Comparison of ENCODE assay signal across 25 cellular contexts in the genomic region with DNA sequence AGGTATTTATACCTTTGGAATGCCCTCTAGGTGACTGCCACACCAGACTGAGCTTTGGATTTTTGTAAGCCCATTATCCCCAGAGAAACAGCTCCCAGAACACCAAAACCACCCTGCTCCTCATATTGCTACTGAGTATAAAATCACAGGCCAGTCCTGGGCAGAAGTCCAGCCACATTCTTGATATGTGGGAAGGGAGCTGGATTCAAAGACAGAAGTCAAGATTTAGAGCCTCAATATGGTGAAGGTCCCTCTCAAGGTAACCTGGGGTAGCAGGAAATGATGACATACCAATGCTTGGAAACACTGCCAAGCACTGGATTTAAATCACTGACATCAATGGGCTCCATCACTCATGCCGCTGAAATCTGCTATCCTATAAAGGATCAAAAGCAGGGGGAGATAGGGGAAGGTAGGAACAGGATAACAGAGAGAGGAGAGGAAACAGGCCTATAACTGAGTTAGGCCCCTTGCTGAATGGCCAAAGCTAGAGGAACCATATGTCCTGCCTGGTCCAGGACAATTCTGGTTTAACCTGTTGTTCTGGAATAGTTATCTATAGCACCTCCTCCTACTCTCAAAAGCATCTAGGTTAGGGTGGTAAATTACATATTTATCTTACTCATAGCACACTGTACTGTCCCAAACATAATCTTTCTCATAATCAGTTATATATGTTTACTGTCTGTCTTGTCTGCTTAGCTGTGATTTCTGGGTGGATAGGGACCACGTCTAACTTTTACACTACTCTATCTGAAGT.
DNase-seq lines count a peak whose midpoint lies in the region; ATAC-seq, FAIRE-seq and TF ChIP-seq lines count a peak whose summit lies in the region.
"Had no signal": no experiment of that assay in that cellular context is flagged by ENCODE, and none has a peak within 500 bp of the region (broad histone marks: within the 10 kb centered on the region; RNA-seq: fewer than 3 reads in every experiment).

No MANE protein-coding gene starts in this region.

- H3K4me2 ChIP-seq in astrocyte (ENCODE audit: low read length) (no peak overlapping the region), mesendoderm (ENCODE audit: low read length) (no peak overlapping the region)
- H3K4me2 ChIP-seq: BLaER1 had no signal

- H2BK120ac ChIP-seq in mesendoderm (ENCODE audit: low read depth, low read length) = no peak overlapping the region

- peak overlapping the region; percentile 5 for H3K4me3 Mint-ChIP-seq in astrocyte (ENCODE audit: unreplicated experiment)
- H3K4me3 Mint-ChIP-seq: activated naive CD4-positive, alpha-beta T cell treated with anti-CD3 and anti-CD28 coated beads, Interleukin-2, amount 50 U/mL, for 24 hours; activated T-helper 1 cell treated with anti-CD3 and anti-CD28 coated beads, Interleukin-12 subunit alpha, Interleukin-12 subunit beta, Interleukin-2, Interleukin-4 antibody, amounts not matched to agents 30 ng/mL and 10 ng/mL and 1 ng/mL, durations not matched to agents 14 hours and 24 hours and 36 hours; naive thymus-derived CD8-positive, alpha-beta T cell; stimulated activated naive CD8-positive, alpha-beta T cell treated with anti-CD3 and anti-CD28 coated beads, Interleukin-15, amount 100 ng/mL, for 72 hours had no signal

- H4K5ac ChIP-seq in mesendoderm (ENCODE audit: low read length) = no peak overlapping the region

- no peak for TF ChIP-seq EP300 in stomach (IDR thresholded peaks at IDR 0.05)

- H3K27ac ChIP-seq in astrocyte (ENCODE audit: low read depth, low read length) = no peak overlapping the region
- no peak overlapping the region for H3K27ac ChIP-seq in mesendoderm (ENCODE audit: low read depth, low read length)
- peak overlapping the region in 3 of 5 donors; percentile 22 to 56 (median 25) for H3K27ac ChIP-seq in stomach
- H3K27ac ChIP-seq: BLaER1, brain microvascular endothelial cell had no signal

- no peaks in the 10 kb centered on the region for H3K27me3 ChIP-seq in astrocyte (ENCODE audit: insufficient read depth, low read length)
- no peaks in the 10 kb centered on the region for H3K27me3 ChIP-seq in mesendoderm (ENCODE audit: insufficient read depth, low read length, poor library complexity)
- H3K27me3 ChIP-seq in stomach = no peaks in the 10 kb centered on the region
- H3K27me3 ChIP-seq: brain microvascular endothelial cell, uterus had no signal

- H3K4ac ChIP-seq in mesendoderm (ENCODE audit: low read depth, low read length) = no peak overlapping the region

- H3K27me3 Mint-ChIP-seq in astrocyte (ENCODE audit: low read depth, unreplicated experiment) = no peaks in the 10 kb centered on the region

- ATAC-seq in sciatic nerve = no peak
- no peak for ATAC-seq in GM21515 (IDR thresholded peaks at IDR 0.05; ENCODE audit: unreplicated experiment)
- ATAC-seq: naive thymus-derived CD8-positive, alpha-beta T cell; stimulated activated naive CD8-positive, alpha-beta T cell treated with anti-CD3 and anti-CD28 coated beads, Interleukin-15, amount 100 ng/mL, for 72 hours had no signal

- H4K20me1 ChIP-seq in astrocyte (ENCODE audit: insufficient read depth, low read length) = no peaks in the 10 kb centered on the region
- H4K20me1 ChIP-seq: BLaER1 had no signal

- H3K9ac ChIP-seq in astrocyte (ENCODE audit: low read length) (no peak overlapping the region), mesendoderm (ENCODE audit: low read length) (no peak overlapping the region)
- H3K9ac ChIP-seq: BLaER1 had no signal

- no peaks in the 10 kb centered on the region for H3K36me3 Mint-ChIP-seq in astrocyte (ENCODE audit: low read depth, unreplicated experiment)
- H3K36me3 Mint-ChIP-seq: activated naive CD4-positive, alpha-beta T cell treated with anti-CD3 and anti-CD28 coated beads, Interleukin-2, amount 50 U/mL, for 24 hours; naive thymus-derived CD8-positive, alpha-beta T cell had no signal

- H3K9me3 ChIP-seq in astrocyte (ENCODE audit: insufficient read depth, low read depth, low read length) (no peaks in the 10 kb centered on the region), stomach (peaks cover 0 to 5% (median 0%) of the 10 kb centered on the region in 4 donors)
- H3K9me3 ChIP-seq: uterus had no signal

- H3K56ac ChIP-seq in mesendoderm (ENCODE audit: low read length) = no peak overlapping the region

- no peak overlapping the region for H4K8ac ChIP-seq in mesendoderm (ENCODE audit: low read depth, low read length)

- DNase-seq in ELF-1 (ENCODE audit: low read depth, low spot score) (peak; percentile 39), astrocyte (ENCODE audit: low read depth) (no peak), mesendoderm (no peak), stomach (no peak), hippocampal formation (lab: John Stamatoyannopoulos, UW) (no peak), sciatic nerve (ENCODE audit: low spot score) (no peak)
- no peak for DNase-seq in stimulated activated naive CD4-positive, alpha-beta T cell treated with Interleukin-2 at 50 U/mL for 16 hours (lab: John Stamatoyannopoulos, UW)
- DNase-seq: activated CD4-positive, CD25-positive, alpha-beta regulatory T cell treated with anti-CD3 and anti-CD28 coated beads, Interleukin-2, amount 50 U/mL, for 72 hours; brain microvascular endothelial cell; foreskin fibroblast; GF-D8; IMR-90; mammary epithelial cell; naive thymus-derived CD8-positive, alpha-beta T cell; NCI-H1417 treated with DMSO at 0.1 percent for 48 hours; NCI-H510A treated with DMSO at 0.1 percent for 48 hours; stimulated activated naive CD8-positive, alpha-beta T cell treated with anti-CD3 and anti-CD28 coated beads, Interleukin-15, amount 100 ng/mL, for 72 hours; T1000 had no signal

- no peaks in the 10 kb centered on the region for H3K79me2 ChIP-seq in astrocyte (ENCODE audit: insufficient read depth, low read length)
- no peaks in the 10 kb centered on the region for H3K79me2 ChIP-seq in mesendoderm (ENCODE audit: control insufficient read depth, insufficient read depth, low read length)

- intact Hi-C loops in stomach (cut with DNase I; ENCODE audit: low total_unique reads) = no loop called here
- intact Hi-C loops in sciatic nerve (cut with DNase I) = no loop called here

- H3K79me1 ChIP-seq in mesendoderm (ENCODE audit: low read length) = no peaks in the 10 kb centered on the region

- no peak overlapping the region for H2AK5ac ChIP-seq in mesendoderm (ENCODE audit: low read length)

- FAIRE-seq in astrocyte (lab: Jason Lieb, UNC) = no peak
- FAIRE-seq: endothelial cell of umbilical vein, keratinocyte had no signal

- H3K27ac Mint-ChIP-seq in astrocyte (ENCODE audit: unreplicated experiment) = peak overlapping the region; percentile 35
- H3K27ac Mint-ChIP-seq: activated naive CD4-positive, alpha-beta T cell treated with anti-CD3 and anti-CD28 coated beads, Interleukin-2, amount 50 U/mL, for 24 hours; activated T-helper 1 cell treated with anti-CD3 and anti-CD28 coated beads, Interleukin-12 subunit alpha, Interleukin-12 subunit beta, Interleukin-2, Interleukin-4 antibody, amounts not matched to agents 30 ng/mL and 10 ng/mL and 1 ng/mL, durations not matched to agents 14 hours and 24 hours and 36 hours; stimulated activated naive CD8-positive, alpha-beta T cell treated with anti-CD3 and anti-CD28 coated beads, Interleukin-15, amount 100 ng/mL, for 72 hours had no signal

- no peak overlapping the region for H2AFZ ChIP-seq in astrocyte (ENCODE audit: low read depth, low read length)

- no peak for TF ChIP-seq CTCF in astrocyte (IDR thresholded peaks at IDR 0.05; ENCODE audit: insufficient read depth, low read depth, low read length)
- no peak for TF ChIP-seq CTCF in stomach (IDR thresholded peaks at IDR 0.05)

- peaks cover 5% of the 10 kb centered on the region for H3K4me1 Mint-ChIP-seq in astrocyte (ENCODE audit: low read depth, unreplicated experiment)
- H3K4me1 Mint-ChIP-seq: activated naive CD4-positive, alpha-beta T cell treated with anti-CD3 and anti-CD28 coated beads, Interleukin-2, amount 50 U/mL, for 24 hours; naive thymus-derived CD8-positive, alpha-beta T cell; stimulated activated naive CD8-positive, alpha-beta T cell treated with anti-CD3 and anti-CD28 coated beads, Interleukin-15, amount 100 ng/mL, for 72 hours had no signal

- H3K9me3 Mint-ChIP-seq in astrocyte (ENCODE audit: unreplicated experiment) = no peaks in the 10 kb centered on the region
- H3K9me3 Mint-ChIP-seq: activated T-helper 1 cell treated with anti-CD3 and anti-CD28 coated beads, Interleukin-12 subunit alpha, Interleukin-12 subunit beta, Interleukin-2, Interleukin-4 antibody, amounts not matched to agents 30 ng/mL and 10 ng/mL and 1 ng/mL, durations not matched to agents 14 hours and 24 hours and 36 hours had no signal

- no CpG with 5 or more reads among the region's 2 CpGs for WGBS in mesendoderm (ENCODE audit: extremely low coverage, insufficient coverage, low lambda C conversion rate)
- 31 to 58% (median 48%) methylated on average over 2 of the region's 2 CpGs for WGBS in stomach, 5 donors

- H3K23ac ChIP-seq in mesendoderm (ENCODE audit: low read length) = no peak overlapping the region

- H2BK15ac ChIP-seq in mesendoderm (replicated peaks; ENCODE audit: low read depth) = peak overlapping the region; percentile 19

- no peak overlapping the region for H3K18ac ChIP-seq in mesendoderm (ENCODE audit: low read length)

- no peak overlapping the region for H2BK5ac ChIP-seq in mesendoderm (ENCODE audit: low read length)

- H3K4me1 ChIP-seq in astrocyte (ENCODE audit: insufficient read depth, low read length) (no peaks in the 10 kb centered on the region), mesendoderm (ENCODE audit: control insufficient read depth, low read depth, low read length) (no peaks in the 10 kb centered on the region), stomach (peaks cover 0 to 12% (median 5%) of the 10 kb centered on the region in 4 donors)
- H3K4me1 ChIP-seq: uterus had no signal

- H3K36me3 ChIP-seq in astrocyte (ENCODE audit: insufficient read depth, low read length) (no peaks in the 10 kb centered on the region), mesendoderm (ENCODE audit: control insufficient read depth, insufficient read depth, low read length) (no peaks in the 10 kb centered on the region), stomach (no peaks in the 10 kb centered on the region)
- H3K36me3 ChIP-seq: BLaER1, brain microvascular endothelial cell, uterus had no signal

- TF ChIP-seq POLR2A in stomach (IDR thresholded peaks at IDR 0.05) = no peak

- H3K4me3 ChIP-seq in astrocyte (ENCODE audit: insufficient read depth, low read depth, low read length) (no peak overlapping the region), mesendoderm (ENCODE audit: low read length) (no peak overlapping the region), stomach (no peak overlapping the region)
- H3K4me3 ChIP-seq: BLaER1, uterus had no signal

Comparison
In these comparisons a context has a peak if more than half of its experiments do, and no peak if none do; other contexts are left out.
1. H3K27ac ChIP-seq: peak in stomach (3 of 5); none in astrocyte (single experiment) and mesendoderm (single experiment).